Comparison of ENCODE assay signal across 1 cellular context in genomic region chr6:34696739-34697543, GRCh38.
TF ChIP-seq lines count a peak whose summit lies in the region.

Gene ILRUN, minus strand, starts transcription at chr6:34696767. Its CDS starts 164 bp downstream, at chr6:34696603.

TF ChIP-seq in HepG2, 621 proteins besides CTCF, POLR2A, EP300 and RAD21 (continued from another document and continues in another):
- TF ChIP-seq CREBL2 (CRISPR knock-in tag; IDR thresholded peaks at IDR 0.05; ENCODE audit: borderline replicate concordance), result 0 out of 2 replicates have a peak, but pooled peaks have one; percentile 50
- no peak for TF ChIP-seq ZBTB42 (CRISPR knock-in tag; IDR thresholded peaks at IDR 0.05)
- TF ChIP-seq RCOR2 (CRISPR knock-in tag; IDR thresholded peaks at IDR 0.05), result peak; percentile 85
- no peak for TF ChIP-seq ZNF615 (CRISPR knock-in tag; IDR thresholded peaks at IDR 0.05; ENCODE audit: borderline replicate concordance)
- TF ChIP-seq AHR (CRISPR knock-in tag; IDR thresholded peaks at IDR 0.05), result peak; percentile 70
- TF ChIP-seq HNRNPH1 (optimal IDR thresholded peaks at IDR 0.05; ENCODE audit: low read depth, low read length), result no peak
- no peak for TF ChIP-seq REST (IDR thresholded peaks at IDR 0.05; ENCODE audit: borderline replicate concordance in 1 of 2, low read depth in 1 of 2, low read length in 2 of 2)
- peak; percentile 77; the same call in 1 of the 2 replicates for TF ChIP-seq DMAP1 (CRISPR knock-in tag; IDR thresholded peaks at IDR 0.05)
- no peak for TF ChIP-seq ZNF589 (CRISPR knock-in tag; conservative IDR thresholded peaks at IDR 0.05)
- peak; percentile 77; the same call in 1 of the 2 replicates for TF ChIP-seq KDM2A (CRISPR knock-in tag; IDR thresholded peaks at IDR 0.05; ENCODE audit: borderline replicate concordance, low read depth)
- TF ChIP-seq RBFOX2 (IDR thresholded peaks at IDR 0.05; ENCODE audit: low read depth, low read length), result peak; percentile 80
- TF ChIP-seq TSC22D2 (CRISPR knock-in tag; IDR thresholded peaks at IDR 0.05; ENCODE audit: borderline replicate concordance), result no peak
- TF ChIP-seq ZNF407 (CRISPR knock-in tag; IDR thresholded peaks at IDR 0.05; ENCODE audit: not compliant biosample characterization), result no peak
- TF ChIP-seq ZNF770 (CRISPR knock-in tag; IDR thresholded peaks at IDR 0.05), result no peak; the same call in 1 of the 2 replicates
- no peak for TF ChIP-seq CBX5 (CRISPR knock-in tag; IDR thresholded peaks at IDR 0.05; ENCODE audit: borderline replicate concordance)
- no peak for TF ChIP-seq DBP (CRISPR knock-in tag; IDR thresholded peaks at IDR 0.05; ENCODE audit: not compliant biosample characterization)
- no peak for TF ChIP-seq CAMTA2 (CRISPR knock-in tag; IDR thresholded peaks at IDR 0.05; ENCODE audit: borderline replicate concordance)
- 0 out of 2 replicates have a peak, but pooled peaks have one; percentile 53 for TF ChIP-seq DNMT3B (CRISPR knock-in tag; conservative IDR thresholded peaks at IDR 0.05)
- TF ChIP-seq ZEB1 (IDR thresholded peaks at IDR 0.05; ENCODE audit: insufficient replicate concordance, low read depth), result no peak
- TF ChIP-seq UBTF (CRISPR knock-in tag; IDR thresholded peaks at IDR 0.05), result no peak
- no peak; the same call in 1 of the 2 replicates for TF ChIP-seq ZNF251 (CRISPR knock-in tag; IDR thresholded peaks at IDR 0.05)
- no peak for TF ChIP-seq SMYD3 (CRISPR knock-in tag; IDR thresholded peaks at IDR 0.05)
- peak; percentile 26; the same call in 1 of the 2 replicates for TF ChIP-seq MYC (CRISPR knock-in tag; IDR thresholded peaks at IDR 0.05; ENCODE audit: borderline replicate concordance)
- peak; percentile 16; the same call in 1 of the 2 replicates for TF ChIP-seq REL (CRISPR knock-in tag; conservative IDR thresholded peaks at IDR 0.05)
- peak; percentile 93 for TF ChIP-seq ZNF605 (CRISPR knock-in tag; IDR thresholded peaks at IDR 0.05)
- TF ChIP-seq KDM1A (CRISPR knock-in tag; IDR thresholded peaks at IDR 0.05), result peak; percentile 85
- TF ChIP-seq TEF (CRISPR knock-in tag; IDR thresholded peaks at IDR 0.05), result peak; percentile 92
- TF ChIP-seq PAF1 (CRISPR knock-in tag; IDR thresholded peaks at IDR 0.05), result no peak
- TF ChIP-seq WIZ (CRISPR knock-in tag; IDR thresholded peaks at IDR 0.05), result no peak; the same call in 1 of the 2 replicates
- no peak for TF ChIP-seq NR1H2 (CRISPR knock-in tag; IDR thresholded peaks at IDR 0.05; ENCODE audit: borderline replicate concordance, low read depth)
- TF ChIP-seq PHF21A (CRISPR knock-in tag; IDR thresholded peaks at IDR 0.05), result no peak
- peak; percentile 82; the same call in 1 of the 2 replicates for TF ChIP-seq ZNF350 (CRISPR knock-in tag; IDR thresholded peaks at IDR 0.05; ENCODE audit: borderline replicate concordance, low read depth)
- 0 out of 2 replicates have a peak, but pooled peaks have one; percentile 65 for TF ChIP-seq ZNF775 (CRISPR knock-in tag; IDR thresholded peaks at IDR 0.05; ENCODE audit: borderline replicate concordance)
- TF ChIP-seq NFRKB (IDR thresholded peaks at IDR 0.05), result no peak
- no peak for TF ChIP-seq SYNCRIP (IDR thresholded peaks at IDR 0.05; ENCODE audit: insufficient read depth, low read depth, low read length)
- no peak for TF ChIP-seq HHEX (CRISPR knock-in tag; IDR thresholded peaks at IDR 0.05)
- TF ChIP-seq USF2 (IDR thresholded peaks at IDR 0.05; ENCODE audit: low read depth, low read length), result no peak
- TF ChIP-seq USF2 (CRISPR knock-in tag; IDR thresholded peaks at IDR 0.05; ENCODE audit: borderline replicate concordance), result peak; percentile 51; the same call in 1 of the 2 replicates
